Comparison of ENCODE assay signal across 33 cellular contexts in the genomic region with DNA sequence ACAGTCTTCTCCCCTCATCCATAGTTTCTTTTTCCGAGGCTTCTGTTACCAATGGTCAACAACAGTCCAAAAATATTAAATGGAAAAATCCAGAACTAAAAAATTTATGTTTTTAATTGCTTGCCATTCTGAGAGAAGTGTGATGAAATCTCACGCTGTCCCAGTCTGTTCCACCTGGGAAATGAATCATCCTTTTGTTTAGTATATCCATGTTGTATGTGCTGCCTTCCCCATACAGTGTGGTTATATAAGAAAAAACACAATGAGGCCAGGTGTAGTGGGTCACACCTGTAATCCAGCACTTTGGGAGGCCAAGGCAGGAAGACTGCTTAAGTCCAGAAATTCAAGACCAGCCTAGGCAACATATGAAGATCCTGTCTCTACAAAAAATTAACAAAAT.
"Had no signal": no experiment of that assay in that cellular context is flagged by ENCODE, and none has a peak within 500 bp of the region (broad histone marks: within the 10 kb centered on the region; RNA-seq: fewer than 3 reads in every experiment).

No MANE protein-coding gene starts in this region.

- H3K27ac Mint-ChIP-seq: activated B cell treated with CpG ODN at 0.5 μM for 24 hours; activated naive CD4-positive, alpha-beta T cell treated with anti-CD3 and anti-CD28 coated beads, Interleukin-2, amount 10 ng/mL, durations not matched to agents 7 days and 5 days; activated T-helper 1 cell treated with anti-CD3 and anti-CD28 coated beads, Interleukin-12 subunit alpha, Interleukin-12 subunit beta, Interleukin-2, Interleukin-4 antibody, amounts not matched to agents 30 ng/mL and 10 ng/mL and 1 ng/mL, durations not matched to agents 14 hours and 24 hours and 36 hours; memory B cell; naive thymus-derived CD4-positive, alpha-beta T cell; stimulated activated memory B cell treated with anti-CD40 and anti-IgM and Interleukin-4, amounts not matched to agents 10 μg/mL and 1 μg/mL and 100 μg/mL, for 72 hours; stimulated activated naive CD8-positive, alpha-beta T cell treated with anti-CD3 and anti-CD28 coated beads, Interleukin-15, amount 100 ng/mL, for 72 hours; T-cell; type B pancreatic cell had no signal

- DNase-seq: activated B cell treated with CpG ODN at 0.5 μM for 24 hours; activated CD4-positive, alpha-beta T cell treated with anti-CD3 and anti-CD28 coated beads, Interleukin-2, amount 50 U/mL, for 4 hours; activated CD8-positive, alpha-beta memory T cell treated with anti-CD3 and anti-CD28 coated beads for 24 hours; activated CD8-positive, alpha-beta memory T cell treated with anti-CD3 and anti-CD28 coated beads, Interleukin-2, amount 50 U/mL, for 4 hours; activated effector memory CD4-positive, alpha-beta T cell treated with anti-CD3 and anti-CD28 coated beads, Interleukin-2, amount 50 U/mL, for 16 hours; activated naive CD4-positive, alpha-beta T cell treated with anti-CD3 and anti-CD28 coated beads, Interleukin-2, amount 10 ng/mL, durations not matched to agents 7 days and 5 days; activated T-cell treated with anti-CD3 and anti-CD28 coated beads, Interleukin-2, amount 50 U/mL, for 1 hour; amygdala; dermis blood vessel endothelial cell; effector CD4-positive, alpha-beta T cell; gastrocnemius medialis; kidney; left colon; midbrain; naive thymus-derived CD4-positive, alpha-beta T cell; nucleus accumbens; pancreas; stimulated activated CD4-positive, alpha-beta T cell treated with anti-CD3 and anti-CD28 coated beads, Interleukin-1b, Interleukin-23, amount 100 ng/mL, for 48 hours; stimulated activated CD4-positive, alpha-beta T cell treated with anti-CD3 and anti-CD28 coated beads, Interleukin-4, amount 100 ng/mL, for 4 hours; stimulated activated CD8-positive, alpha-beta memory T cell treated with anti-CD3 and anti-CD28 coated beads, Interleukin-4, amount 100 ng/mL, for 48 hours; stimulated activated naive CD8-positive, alpha-beta T cell treated with anti-CD3 and anti-CD28 coated beads, Interleukin-15, amount 100 ng/mL, for 72 hours; substantia nigra; T-cell had no signal

- ATAC-seq: gastrocnemius medialis; left colon; naive thymus-derived CD4-positive, alpha-beta T cell; pancreas; stimulated activated memory B cell treated with anti-CD40 and anti-IgM and Interleukin-4, amounts not matched to agents 10 μg/mL and 1 μg/mL and 100 μg/mL, for 72 hours; stimulated activated naive CD8-positive, alpha-beta T cell treated with anti-CD3 and anti-CD28 coated beads, Interleukin-15, amount 100 ng/mL, for 72 hours; T-cell had no signal

- H3K4me3 Mint-ChIP-seq: activated B cell treated with CpG ODN at 0.5 μM for 24 hours; activated naive CD4-positive, alpha-beta T cell treated with anti-CD3 and anti-CD28 coated beads, Interleukin-2, amount 10 ng/mL, durations not matched to agents 7 days and 5 days; activated T-helper 1 cell treated with anti-CD3 and anti-CD28 coated beads, Interleukin-12 subunit alpha, Interleukin-12 subunit beta, Interleukin-2, Interleukin-4 antibody, amounts not matched to agents 30 ng/mL and 10 ng/mL and 1 ng/mL, durations not matched to agents 14 hours and 24 hours and 36 hours; memory B cell; naive thymus-derived CD4-positive, alpha-beta T cell; stimulated activated memory B cell treated with anti-CD40 and anti-IgM and Interleukin-4, amounts not matched to agents 10 μg/mL and 1 μg/mL and 100 μg/mL, for 72 hours; stimulated activated naive CD8-positive, alpha-beta T cell treated with anti-CD3 and anti-CD28 coated beads, Interleukin-15, amount 100 ng/mL, for 72 hours; T-cell; type B pancreatic cell had no signal

- H3K36me3 Mint-ChIP-seq: activated naive CD4-positive, alpha-beta T cell treated with anti-CD3 and anti-CD28 coated beads, Interleukin-2, amount 10 ng/mL, durations not matched to agents 7 days and 5 days; memory B cell; naive thymus-derived CD4-positive, alpha-beta T cell; stimulated activated memory B cell treated with anti-CD40 and anti-IgM and Interleukin-4, amounts not matched to agents 10 μg/mL and 1 μg/mL and 100 μg/mL, for 72 hours; T-cell; type B pancreatic cell had no signal

- H3K27me3 ChIP-seq: hepatocyte, pancreas, vagina had no signal

- FAIRE-seq: colon, endometrium, kidney, pancreas had no signal

- H3K36me3 ChIP-seq: gastrocnemius medialis, pancreas, prostate gland, vagina had no signal

- H3K4me3 ChIP-seq: gastrocnemius medialis, hepatocyte, pancreas, prostate gland, smooth muscle cell, vagina had no signal

- H3K9me3 Mint-ChIP-seq: activated B cell treated with CpG ODN at 0.5 μM for 24 hours; activated naive CD4-positive, alpha-beta T cell treated with anti-CD3 and anti-CD28 coated beads, Interleukin-2, amount 10 ng/mL, durations not matched to agents 7 days and 5 days; activated T-helper 1 cell treated with anti-CD3 and anti-CD28 coated beads, Interleukin-12 subunit alpha, Interleukin-12 subunit beta, Interleukin-2, Interleukin-4 antibody, amounts not matched to agents 30 ng/mL and 10 ng/mL and 1 ng/mL, durations not matched to agents 14 hours and 24 hours and 36 hours; memory B cell; stimulated activated memory B cell treated with anti-CD40 and anti-IgM and Interleukin-4, amounts not matched to agents 10 μg/mL and 1 μg/mL and 100 μg/mL, for 72 hours; stimulated activated naive CD8-positive, alpha-beta T cell treated with anti-CD3 and anti-CD28 coated beads, Interleukin-15, amount 100 ng/mL, for 72 hours; T-cell; type B pancreatic cell had no signal

- H3K4me1 Mint-ChIP-seq: stimulated activated memory B cell treated with anti-CD40 and anti-IgM and Interleukin-4, amounts not matched to agents 10 μg/mL and 1 μg/mL and 100 μg/mL, for 72 hours had no signal
